ENCODE assay signal across 1 cellular context in genomic region chr20:5127204-5127858, GRCh38.
TF ChIP-seq lines count a peak whose summit lies in the region.

No MANE protein-coding gene starts in this region.

TF ChIP-seq in HepG2, 621 proteins besides CTCF, POLR2A, EP300 and RAD21 (continued from another document and continues in another):
- no peak for TF ChIP-seq SNAPC4 (CRISPR knock-in tag; IDR thresholded peaks at IDR 0.05)
- TF ChIP-seq ELF3 (CRISPR knock-in tag; IDR thresholded peaks at IDR 0.05) = no peak
- TF ChIP-seq SRSF4 (IDR thresholded peaks at IDR 0.05; ENCODE audit: low read depth, low read length, poor library complexity, severe bottlenecking) = no peak
- no peak; the same call in 1 of the 2 replicates for TF ChIP-seq NCOA1 (CRISPR knock-in tag; IDR thresholded peaks at IDR 0.05)
- no peak for TF ChIP-seq TP53 (CRISPR knock-in tag; conservative IDR thresholded peaks at IDR 0.05)
- no peak for TF ChIP-seq ZNF33B (CRISPR knock-in tag; IDR thresholded peaks at IDR 0.05)
- peak; percentile 87; the same call in 1 of the 2 replicates for TF ChIP-seq ZNF749 (CRISPR knock-in tag; IDR thresholded peaks at IDR 0.05; ENCODE audit: borderline replicate concordance)
- no peak for TF ChIP-seq ZNF205 (CRISPR knock-in tag; IDR thresholded peaks at IDR 0.05)
- TF ChIP-seq SRSF9 (IDR thresholded peaks at IDR 0.05; ENCODE audit: borderline replicate concordance, insufficient read depth, low read depth, low read length, poor library complexity, severe bottlenecking) = no peak
- no peak for TF ChIP-seq ZBTB34 (CRISPR knock-in tag; IDR thresholded peaks at IDR 0.05)
- TF ChIP-seq CBX2 (IDR thresholded peaks at IDR 0.05; ENCODE audit: low read depth, low read length) = no peak
- no peak for TF ChIP-seq CBX2 (CRISPR knock-in tag; IDR thresholded peaks at IDR 0.05; ENCODE audit: low read depth)
- 0 out of 2 replicates have a peak, but pooled peaks have one; percentile 25 for TF ChIP-seq ISX (CRISPR knock-in tag; conservative IDR thresholded peaks at IDR 0.05)
- peak; percentile 78; the same call in 1 of the 2 replicates for TF ChIP-seq ZNF678 (CRISPR knock-in tag; IDR thresholded peaks at IDR 0.05)
- peak; percentile 93 for TF ChIP-seq ZNF883 (CRISPR knock-in tag; IDR thresholded peaks at IDR 0.05; ENCODE audit: not compliant biosample characterization)
- TF ChIP-seq SNRNP70 (IDR thresholded peaks at IDR 0.05; ENCODE audit: low read depth, low read length) = no peak
- no peak for TF ChIP-seq MXD4 (CRISPR knock-in tag; IDR thresholded peaks at IDR 0.05)
- TF ChIP-seq ZNF597 (CRISPR knock-in tag; IDR thresholded peaks at IDR 0.05) = no peak
- TF ChIP-seq STAT6 (CRISPR knock-in tag; IDR thresholded peaks at IDR 0.05; ENCODE audit: borderline replicate concordance) = no peak
- TF ChIP-seq IRF9 (CRISPR knock-in tag; IDR thresholded peaks at IDR 0.05; ENCODE audit: borderline replicate concordance) = peak; percentile 80
- TF ChIP-seq ZNF101 (CRISPR knock-in tag; IDR thresholded peaks at IDR 0.05; ENCODE audit: borderline replicate concordance, low read depth) = no peak
- TF ChIP-seq TOE1 (CRISPR knock-in tag; IDR thresholded peaks at IDR 0.05) = no peak
- TF ChIP-seq ADNP (CRISPR knock-in tag; IDR thresholded peaks at IDR 0.05) = no peak
- no peak for TF ChIP-seq RARA (CRISPR knock-in tag; IDR thresholded peaks at IDR 0.05)
- TF ChIP-seq NAIF1 (CRISPR knock-in tag; IDR thresholded peaks at IDR 0.05; ENCODE audit: borderline replicate concordance) = no peak
- TF ChIP-seq PRMT3 (CRISPR knock-in tag; IDR thresholded peaks at IDR 0.05; ENCODE audit: borderline replicate concordance, low read depth) = no peak
- no peak for TF ChIP-seq JUND (CRISPR knock-in tag; IDR thresholded peaks at IDR 0.05)
- no peak for TF ChIP-seq RFXANK (CRISPR knock-in tag; IDR thresholded peaks at IDR 0.05)
- no peak for TF ChIP-seq PBX3 (CRISPR knock-in tag; IDR thresholded peaks at IDR 0.05; ENCODE audit: borderline replicate concordance)
- no peak for TF ChIP-seq SRSF1 (optimal IDR thresholded peaks at IDR 0.05; ENCODE audit: low read depth, low read length)
- TF ChIP-seq MLXIP (CRISPR knock-in tag; IDR thresholded peaks at IDR 0.05; ENCODE audit: borderline replicate concordance) = no peak
- TF ChIP-seq THAP11 (CRISPR knock-in tag; IDR thresholded peaks at IDR 0.05) = no peak
- no peak for TF ChIP-seq POLR2AphosphoS2 (IDR thresholded peaks at IDR 0.05; ENCODE audit: low read depth, low read length)
- no peak for TF ChIP-seq ZNF17 (CRISPR knock-in tag; IDR thresholded peaks at IDR 0.05)
- TF ChIP-seq NR0B2 (CRISPR knock-in tag; IDR thresholded peaks at IDR 0.05) = no peak
- TF ChIP-seq ZNF619 (CRISPR knock-in tag; IDR thresholded peaks at IDR 0.05) = no peak
- TF ChIP-seq ZNF784 (CRISPR knock-in tag; IDR thresholded peaks at IDR 0.05; ENCODE audit: borderline replicate concordance) = peak; percentile 97
- TF ChIP-seq ZNF124 (CRISPR knock-in tag; IDR thresholded peaks at IDR 0.05) = no peak
- peak; percentile 35; the same call in 1 of the 2 replicates for TF ChIP-seq GATAD2A (CRISPR knock-in tag; IDR thresholded peaks at IDR 0.05)
- TF ChIP-seq ZNF766 (CRISPR knock-in tag; IDR thresholded peaks at IDR 0.05; ENCODE audit: borderline replicate concordance) = no peak
- no peak for TF ChIP-seq ZMYM4 (CRISPR knock-in tag; IDR thresholded peaks at IDR 0.05)
- TF ChIP-seq ZNF737 (CRISPR knock-in tag; IDR thresholded peaks at IDR 0.05; ENCODE audit: borderline replicate concordance) = no peak
- TF ChIP-seq PATZ1 (CRISPR knock-in tag; IDR thresholded peaks at IDR 0.05) = peak; percentile 60; the same call in 1 of the 2 replicates
- no peak; the same call in 1 of the 2 replicates for TF ChIP-seq ZNF552 (CRISPR knock-in tag; IDR thresholded peaks at IDR 0.05; ENCODE audit: borderline replicate concordance)
- TF ChIP-seq ATF3 (CRISPR knock-in tag; IDR thresholded peaks at IDR 0.05) = no peak
- TF ChIP-seq ZNF549 (CRISPR knock-in tag; IDR thresholded peaks at IDR 0.05) = no peak; the same call in 1 of the 2 replicates
- TF ChIP-seq XBP1 (CRISPR knock-in tag; IDR thresholded peaks at IDR 0.05) = no peak
